Comparison of ENCODE assay signal across 3 cellular contexts in the genomic region with DNA sequence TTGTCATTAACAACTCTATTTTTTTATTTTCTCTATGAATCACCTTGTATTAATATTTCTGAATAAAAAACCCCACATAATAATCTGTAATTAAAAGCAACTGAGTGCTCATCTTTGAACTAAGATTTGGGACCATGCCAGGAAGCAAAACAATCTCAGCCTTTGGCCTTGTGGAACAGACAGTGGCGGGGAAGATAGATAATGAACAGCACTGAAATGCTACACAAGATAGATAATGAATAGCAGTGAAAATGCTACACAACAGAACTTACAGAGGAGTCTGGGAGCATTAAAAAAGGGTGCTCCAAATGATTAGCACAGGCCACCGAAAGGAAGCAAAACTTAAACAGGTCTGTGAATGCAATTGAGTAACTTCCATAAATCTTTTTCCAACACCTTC.
"Had no signal": no experiment of that assay in that cellular context is flagged by ENCODE, and none has a peak within 500 bp of the region (broad histone marks: within the 10 kb centered on the region; RNA-seq: fewer than 3 reads in every experiment).

No MANE protein-coding gene starts in this region.

- DNase-seq: GM23248, H9, HCEC 1CT had no signal

- H3K27ac ChIP-seq: GM23248 had no signal

- H3K4me3 ChIP-seq: GM23248 had no signal
